ENCODE assay signal across 25 cellular contexts in the genomic region with DNA sequence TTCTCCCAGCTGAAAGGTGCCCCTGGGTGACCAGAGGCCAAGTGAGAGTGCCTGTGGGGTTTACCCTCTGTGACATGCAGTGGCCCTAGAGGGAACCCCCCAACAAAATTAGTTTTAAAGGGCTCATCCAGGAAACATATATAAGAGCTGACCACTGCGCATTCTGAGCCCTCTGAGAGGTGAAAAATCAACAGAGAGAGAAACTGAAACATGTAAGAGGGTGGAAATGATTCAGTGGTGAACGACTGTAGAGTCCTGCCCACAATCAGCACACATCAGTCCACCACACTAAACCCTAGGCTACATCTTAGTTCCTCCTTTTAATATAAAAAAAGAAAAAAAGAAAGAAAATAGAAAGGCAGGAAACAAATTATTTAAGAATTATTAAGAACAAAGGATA. TPM values are rescaled to one million over a fixed set of nuclear protein-coding genes. Genes with fewer than 3 reads are reported as not detected.
DNase-seq lines count a peak whose midpoint lies in the region; ATAC-seq lines count a peak whose summit lies in the region.
"Had no signal": no experiment of that assay in that cellular context is flagged by ENCODE, and none has a peak within 500 bp of the region (broad histone marks: within the 10 kb centered on the region; RNA-seq: fewer than 3 reads in every experiment).

No MANE protein-coding gene starts in this region.

- peaks cover 27% of the 10 kb centered on the region for H3K27me3 Mint-ChIP-seq in activated CD8-positive, alpha-beta T cell treated with anti-CD3 and anti-CD28 coated beads, Interleukin-2, amount 10 ng/mL, durations not matched to agents 7 days and 5 days (ENCODE audit: low read depth)

- CTCF ChIA-PET in activated CD8-positive, alpha-beta T cell treated with anti-CD3 and anti-CD28 coated beads, Interleukin-2, amount 10 ng/mL, durations not matched to agents 7 days and 5 days (lab: Charles Lee): no interaction called here

- ATAC-seq in GM19351 (IDR thresholded peaks at IDR 0.05; ENCODE audit: unreplicated experiment): peak; percentile 92
- ATAC-seq in HG02852 (IDR thresholded peaks at IDR 0.05; ENCODE audit: unreplicated experiment): peak; percentile 55
- ATAC-seq in HG03575 (IDR thresholded peaks at IDR 0.05; ENCODE audit: extremely low read depth, insufficient number of reproducible peaks, low FRiP score, unreplicated experiment): peak; percentile 49
- no peak for ATAC-seq in activated CD8-positive, alpha-beta T cell treated with anti-CD3 and anti-CD28 coated beads, Interleukin-2, amount 10 ng/mL, durations not matched to agents 7 days and 5 days
- ATAC-seq: HepG2, Panc1, T-helper 17 cell had no signal

- POLR2A ChIA-PET in activated CD8-positive, alpha-beta T cell treated with anti-CD3 and anti-CD28 coated beads, Interleukin-2, amount 10 ng/mL, durations not matched to agents 7 days and 5 days (lab: Charles Lee): no interaction called here

- no peak overlapping the region for H3K27ac Mint-ChIP-seq in activated CD8-positive, alpha-beta T cell treated with anti-CD3 and anti-CD28 coated beads, Interleukin-2, amount 10 ng/mL, durations not matched to agents 7 days and 5 days
- H3K27ac Mint-ChIP-seq: naive B cell, T-helper 17 cell had no signal

- H3K36me3 Mint-ChIP-seq in activated CD8-positive, alpha-beta T cell treated with anti-CD3 and anti-CD28 coated beads, Interleukin-2, amount 10 ng/mL, durations not matched to agents 7 days and 5 days (ENCODE audit: low read depth): no peaks in the 10 kb centered on the region

- no peak for DNase-seq in GM03348 (ENCODE audit: low spot score)
- no peak for DNase-seq in activated CD8-positive, alpha-beta T cell treated with anti-CD3 and anti-CD28 coated beads, Interleukin-2, amount 10 ng/mL, durations not matched to agents 7 days and 5 days
- DNase-seq in NCI-H510A (lab: John Stamatoyannopoulos, UW): no peak
- no peak for DNase-seq in cerebellar nuclear complex (lab: John Stamatoyannopoulos, UW)
- DNase-seq: activated CD4-positive, alpha-beta T cell treated with anti-CD3 and anti-CD28 coated beads, Interleukin-2, amount 50 U/mL, for 1 hour; activated gamma-delta T cell treated with Interleukin-2 at 50 U/mL for 16 hours; amygdala; DND-41; foreskin fibroblast; mammary epithelial cell; naive B cell; NCI-H1436 treated with DMSO at 0.1 percent for 48 hours; NCI-H2227 treated with DMSO at 0.1 percent for 48 hours; T-helper 17 cell; testis had no signal

- peaks cover 16% of the 10 kb centered on the region for H3K9me3 Mint-ChIP-seq in activated CD8-positive, alpha-beta T cell treated with anti-CD3 and anti-CD28 coated beads, Interleukin-2, amount 10 ng/mL, durations not matched to agents 7 days and 5 days (ENCODE audit: insufficient read depth)

- no peak overlapping the region for H3K4me3 Mint-ChIP-seq in activated CD8-positive, alpha-beta T cell treated with anti-CD3 and anti-CD28 coated beads, Interleukin-2, amount 10 ng/mL, durations not matched to agents 7 days and 5 days
- H3K4me3 Mint-ChIP-seq: naive B cell, T-helper 17 cell had no signal

- H3K4me1 Mint-ChIP-seq in activated CD8-positive, alpha-beta T cell treated with anti-CD3 and anti-CD28 coated beads, Interleukin-2, amount 10 ng/mL, durations not matched to agents 7 days and 5 days (ENCODE audit: low read depth): no peaks in the 10 kb centered on the region
- H3K4me1 Mint-ChIP-seq: naive B cell, T-helper 17 cell had no signal

RNA-seq across cellular contexts. Expression of a gene that starts 21.0 kb away (rescaled TPM):
- total RNA-seq in activated CD8-positive, alpha-beta T cell treated with anti-CD3 and anti-CD28 coated beads, Interleukin-2, amount 10 ng/mL, durations not matched to agents 7 days and 5 days: not detected
- total RNA-seq: cardiac septum, dermis microvascular lymphatic vessel endothelial cell, HepG2, mammary epithelial cell, osteoblast, right atrium auricular region, SJSA1, T-helper 17 cell had no signal
